In the genomic region with DNA sequence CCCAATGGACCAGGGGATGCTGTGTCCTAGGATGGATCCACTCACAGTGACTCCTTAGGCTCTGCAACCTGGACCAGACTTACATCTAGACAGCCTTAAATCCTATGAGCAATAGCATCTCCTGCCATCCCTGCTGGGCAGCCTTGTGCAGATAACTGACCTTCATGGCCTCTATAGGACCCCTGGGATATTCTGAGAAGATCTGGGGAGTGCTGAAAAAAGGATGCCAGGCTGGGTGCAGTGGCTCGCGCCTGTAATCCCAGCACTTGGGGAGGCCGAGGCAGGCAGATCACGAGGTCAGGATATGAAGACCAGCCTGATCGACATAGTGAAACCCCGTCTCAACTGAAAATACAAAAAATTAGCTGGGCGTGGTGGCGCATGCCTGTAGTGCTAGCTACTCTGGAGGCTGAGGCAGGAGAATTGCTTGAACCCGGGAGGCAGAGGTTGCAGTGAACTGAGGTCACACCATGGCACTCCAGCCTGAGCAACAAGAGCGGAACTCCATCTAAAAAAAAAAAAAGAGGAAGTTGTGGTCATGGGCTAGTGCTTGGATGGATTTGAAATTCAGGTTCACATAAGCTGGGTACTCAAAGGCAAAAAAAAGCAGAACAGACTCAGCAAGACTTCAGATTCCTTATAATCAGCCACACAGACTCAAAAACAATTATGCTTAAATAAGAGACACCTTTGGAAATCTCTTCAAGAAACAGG, we compare ENCODE assay signal across 17 cellular contexts. TPM values are rescaled to one million over a fixed set of nuclear protein-coding genes. Genes with fewer than 3 reads are reported as not detected.
A peak's percentile ranks its signal among the peaks of the same experiment; 100 is the strongest.
DNase-seq lines count a peak whose midpoint lies in the region; ATAC-seq and TF ChIP-seq lines count a peak whose summit lies in the region.
"Had no signal": no experiment of that assay in that cellular context is flagged by ENCODE, and none has a peak within 500 bp of the region (broad histone marks: within the 10 kb centered on the region; RNA-seq: fewer than 3 reads in every experiment).

No MANE protein-coding gene starts in this region.

- no peak for DNase-seq in CD14-positive monocyte (ENCODE audit: low spot score)
- DNase-seq in Kasumi-1 (lab: John Stamatoyannopoulos, UW) = peak; percentile 94 to 96
- peak; percentile 98 for DNase-seq in SKM-1 (lab: John Stamatoyannopoulos, UW; ENCODE audit: unreplicated experiment)
- no peak for DNase-seq in left lung
- no peak for DNase-seq in type B pancreatic cell (ENCODE audit: extremely low spot score, unreplicated experiment)
- DNase-seq in NCI-H2171 (lab: John Stamatoyannopoulos, UW) = no peak
- no peak for DNase-seq in NCI-H1092 treated with DMSO at 0.1 percent for 48 hours (lab: John Stamatoyannopoulos, UW)
- DNase-seq: activated CD4-positive, alpha-beta T cell treated with anti-CD3 and anti-CD28 coated beads, Interleukin-2, amount 10 ng/mL, durations not matched to agents 24 days and 14 days; activated naive CD4-positive, alpha-beta T cell treated with Interleukin-2 at 50 U/mL for 16 hours; activated T-cell treated with anti-CD3 and anti-CD28 coated beads for 4 hours; aorta; COR-L47; NCI-H1417 treated with DMSO at 0.1 percent for 48 hours; pancreas had no signal

- H3K36me3 Mint-ChIP-seq in CD14-positive monocyte (no peaks in the 10 kb centered on the region), type B pancreatic cell (no peaks in the 10 kb centered on the region)

- TF ChIP-seq CTCF in CD14-positive monocyte (IDR thresholded peaks at IDR 0.05) (no peak), left lung (IDR thresholded peaks at IDR 0.05) (no peak), type B pancreatic cell (conservative IDR thresholded peaks at IDR 0.05) (no peak)

- ATAC-seq in left lung = peak; percentile 54
- no peak for ATAC-seq in GM21576 (IDR thresholded peaks at IDR 0.05; ENCODE audit: unreplicated experiment)

- no peaks in the 10 kb centered on the region for H3K9me3 ChIP-seq in left lung
- H3K9me3 ChIP-seq: pancreas had no signal

- peaks cover 0 to 14% of the 10 kb centered on the region in 2 donors for H3K4me1 ChIP-seq in left lung
- H3K4me1 ChIP-seq: pancreas, SJSA1 had no signal

- H3K9me3 Mint-ChIP-seq in CD14-positive monocyte = peaks cover 0 to 4% (median 0%) of the 10 kb centered on the region in 7 donors
- H3K9me3 Mint-ChIP-seq in type B pancreatic cell = no peaks in the 10 kb centered on the region
- H3K9me3 Mint-ChIP-seq: activated CD4-positive, alpha-beta T cell treated with anti-CD3 and anti-CD28 coated beads, Interleukin-2, amount 10 ng/mL, durations not matched to agents 24 days and 14 days had no signal

- H3K27ac Mint-ChIP-seq in CD14-positive monocyte (peak overlapping the region; percentile 47 to 89 (median 85)), type B pancreatic cell (no peak overlapping the region)
- H3K27ac Mint-ChIP-seq: activated CD4-positive, alpha-beta T cell treated with anti-CD3 and anti-CD28 coated beads, Interleukin-2, amount 10 ng/mL, durations not matched to agents 24 days and 14 days had no signal

- no peaks in the 10 kb centered on the region for H3K27me3 ChIP-seq in left lung
- H3K27me3 ChIP-seq: pancreas, SJSA1 had no signal

- no peak overlapping the region for H3K27ac ChIP-seq in left lung
- H3K27ac ChIP-seq: pancreas, SJSA1 had no signal

- no peaks in the 10 kb centered on the region for H3K36me3 ChIP-seq in left lung
- H3K36me3 ChIP-seq: pancreas, SJSA1 had no signal

- H3K4me3 ChIP-seq in left lung = no peak overlapping the region
- H3K4me3 ChIP-seq: pancreas, SJSA1 had no signal

- H3K4me1 Mint-ChIP-seq in CD14-positive monocyte = peaks cover 46% of the 10 kb centered on the region
- H3K4me1 Mint-ChIP-seq in type B pancreatic cell (ENCODE audit: unreplicated experiment) = no peaks in the 10 kb centered on the region
- H3K4me1 Mint-ChIP-seq: activated CD4-positive, alpha-beta T cell treated with anti-CD3 and anti-CD28 coated beads, Interleukin-2, amount 10 ng/mL, durations not matched to agents 24 days and 14 days had no signal

- intact Hi-C loops in CD14-positive monocyte (cut with micrococcal nuclease) (loop anchor here in 1 of 2 donors (10.0 kb wide), 1 partner anchor 108 kb away; no protein-coding TSS in a partner anchor), left lung (cut with DNase I) (no loop called here)

- H3K27me3 Mint-ChIP-seq in CD14-positive monocyte (ENCODE audit: low read depth in 3 of 3) (peaks cover 0 to 8% (median 3%) of the 10 kb centered on the region in 3 donors), type B pancreatic cell (no peaks in the 10 kb centered on the region)

- H3K4me3 Mint-ChIP-seq in CD14-positive monocyte (peak overlapping the region in 1 of 2 donors; percentile 53), type B pancreatic cell (no peak overlapping the region)
- H3K4me3 Mint-ChIP-seq: activated CD4-positive, alpha-beta T cell treated with anti-CD3 and anti-CD28 coated beads, Interleukin-2, amount 10 ng/mL, durations not matched to agents 24 days and 14 days had no signal

RNA-seq across cellular contexts. Expression of gene SH2D1B, which starts 10.9 kb away (rescaled TPM):
- polyA plus RNA-seq in CD14-positive monocyte = 1 to 10 TPM in 1 of 2 donors, under 1 TPM in 1; 0.88 to 1.7 TPM
- total RNA-seq in left lung (1 to 10 TPM in 1 of 2 donors, under 1 TPM in 1; 0.68 to 1.2 TPM), type B pancreatic cell (ENCODE audit: low replicate concordance) (not detected in 2 replicates)
- total RNA-seq: activated CD4-positive, alpha-beta T cell treated with anti-CD3 and anti-CD28 coated beads, Interleukin-2, amount 10 ng/mL, durations not matched to agents 24 days and 14 days; SJSA1 had no signal
- polyA plus RNA-seq: AG04450, pancreas had no signal

RNA-seq across cellular contexts. Expression of gene C1orf226, which starts 41.3 kb away (rescaled TPM):
- under 1 TPM in 1 of 2 donors, not detected in 1; 0.10 TPM for polyA plus RNA-seq in CD14-positive monocyte
- 1 to 10 TPM; 5.2 to 8.5 TPM for total RNA-seq in left lung
- total RNA-seq in type B pancreatic cell (ENCODE audit: low replicate concordance) = 12.6 and 15.8 TPM in 2 replicates
- total RNA-seq: activated CD4-positive, alpha-beta T cell treated with anti-CD3 and anti-CD28 coated beads, Interleukin-2, amount 10 ng/mL, durations not matched to agents 24 days and 14 days had no signal

RNA-seq across cellular contexts. Expression of gene SPATA46, which starts 46.2 kb away (rescaled TPM):
- not detected for polyA plus RNA-seq in CD14-positive monocyte
- total RNA-seq in left lung (not detected), type B pancreatic cell (ENCODE audit: low replicate concordance) (not detected in 2 replicates)
- total RNA-seq: activated CD4-positive, alpha-beta T cell treated with anti-CD3 and anti-CD28 coated beads, Interleukin-2, amount 10 ng/mL, durations not matched to agents 24 days and 14 days; aorta; pancreas; SJSA1 had no signal
- polyA plus RNA-seq: AG04450, aorta, pancreas had no signal

Comparison
In these comparisons a context has a peak if more than half of its experiments do, and no peak if none do; other contexts are left out.
1. DNase-seq: peak in Kasumi-1 (2 of 2) and SKM-1 (single experiment); none in CD14-positive monocyte (single experiment), left lung (0 of 2), type B pancreatic cell (single experiment), NCI-H2171 (single experiment) and NCI-H1092 treated with DMSO at 0.1 percent for 48 hours (single experiment).